ENCODE assay signal across 16 cellular contexts in the genomic region with DNA sequence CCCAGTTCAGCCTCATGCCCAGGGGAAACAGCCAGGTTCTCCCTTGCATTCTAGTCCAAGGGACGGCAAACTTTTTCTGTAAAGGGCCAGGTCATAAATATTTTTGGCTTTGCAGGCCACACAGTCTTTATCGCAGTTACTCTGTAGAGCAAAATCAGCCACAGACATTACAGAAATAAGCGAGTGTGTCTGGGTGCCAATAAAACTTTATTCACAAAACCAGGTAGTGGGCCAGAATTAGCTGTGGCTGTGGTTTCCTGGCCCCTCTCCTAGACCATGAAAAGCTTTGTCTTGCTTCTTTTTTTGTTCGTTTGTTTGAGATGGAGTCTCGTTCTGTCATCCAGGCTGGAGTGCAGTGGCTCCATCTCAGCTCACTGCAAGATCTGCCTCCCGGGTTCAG.
A peak's percentile ranks its signal among the peaks of the same experiment; 100 is the strongest.
DNase-seq lines count a peak whose midpoint lies in the region; ATAC-seq, FAIRE-seq and TF ChIP-seq lines count a peak whose summit lies in the region.
"Had no signal": no experiment of that assay in that cellular context is flagged by ENCODE, and none has a peak within 500 bp of the region (broad histone marks: within the 10 kb centered on the region; RNA-seq: fewer than 3 reads in every experiment).

No MANE protein-coding gene starts in this region.

- in situ Hi-C loops in K562 (cut with MboI), result no loop called here

- no peaks in the 10 kb centered on the region for H3F3A ChIP-seq in SK-N-SH (replicated peaks; ENCODE audit: insufficient read depth)

- H4K20me1 ChIP-seq in K562 (replicated peaks; ENCODE audit: control insufficient read depth, insufficient read depth, low read length), result peaks cover 4% of the 10 kb centered on the region
- peaks cover 8% of the 10 kb centered on the region; the same call in 1 of the 2 replicates for H4K20me1 ChIP-seq in SK-N-SH (ENCODE audit: insufficient read depth)

- H3K36me3 Mint-ChIP-seq in CD8-positive, alpha-beta T cell, result peaks cover 36% of the 10 kb centered on the region
- H3K36me3 Mint-ChIP-seq in nephron progenitor cell (ENCODE audit: low read depth), result peaks cover 26% of the 10 kb centered on the region
- peaks cover 7% of the 10 kb centered on the region for H3K36me3 Mint-ChIP-seq in natural killer cell treated with Interleukin-12 subunit alpha and Interleukin-12 subunit beta and Interleukin-15 and Interleukin-18, amount 100 ng/mL, for 72 hours
- H3K36me3 Mint-ChIP-seq in activated CD4-positive, alpha-beta T cell treated with anti-CD3 and anti-CD28 coated beads for 36 hours (ENCODE audit: low read depth), result peaks cover 13% of the 10 kb centered on the region

- no peaks in the 10 kb centered on the region for H3K9me1 ChIP-seq in K562 (ENCODE audit: control insufficient read depth, insufficient read depth, low read length)

- H3K36me3 ChIP-seq in CD8-positive, alpha-beta T cell (ENCODE audit: insufficient read depth, low read length), result no peaks in the 10 kb centered on the region
- peaks cover 10% of the 10 kb centered on the region; the same call in 2 of the 3 replicates for H3K36me3 ChIP-seq in K562 (ENCODE audit: control insufficient read depth, insufficient read depth, low read length)
- H3K36me3 ChIP-seq in stomach, result peaks cover 0 to 7% (median 4%) of the 10 kb centered on the region in 4 donors
- H3K36me3 ChIP-seq in SK-N-SH (replicated peaks in 1 of 2; ENCODE audit: control insufficient read depth in 1 of 2, insufficient read depth in 2 of 2, low read length in 1 of 2), result peaks cover 6 to 13% of the 10 kb centered on the region in 2 experiments
- H3K36me3 ChIP-seq: HAP-1 had no signal

- no peaks in the 10 kb centered on the region for H3K9me3 Mint-ChIP-seq in CD8-positive, alpha-beta T cell
- no peaks in the 10 kb centered on the region for H3K9me3 Mint-ChIP-seq in nephron progenitor cell
- no peaks in the 10 kb centered on the region for H3K9me3 Mint-ChIP-seq in natural killer cell treated with Interleukin-12 subunit alpha and Interleukin-12 subunit beta and Interleukin-15 and Interleukin-18, amount 100 ng/mL, for 72 hours
- no peaks in the 10 kb centered on the region for H3K9me3 Mint-ChIP-seq in activated CD4-positive, alpha-beta T cell treated with anti-CD3 and anti-CD28 coated beads for 36 hours (ENCODE audit: low read depth)

- no peak for FAIRE-seq in K562 (lab: Jason Lieb, UNC)
- FAIRE-seq: GM12891, GM19239 had no signal

- BruUV-seq in K562 (replicated peaks; lab: Mats Ljungman, UMichigan), result no TSS peak

- 79% methylated on average over 6 of the region's 6 CpGs for WGBS in K562 (ENCODE audit: insufficient coverage, low coverage, missing lambda C conversion rate)
- WGBS in stomach, 5 donors, result 95 to 98% (median 97%) methylated on average over 6 of the region's 6 CpGs
- WGBS in SK-N-SH (ENCODE audit: low lambda C conversion rate), result 93% methylated on average over 6 of the region's 6 CpGs

- no peaks in the 10 kb centered on the region for H3K4me1 Mint-ChIP-seq in CD8-positive, alpha-beta T cell (ENCODE audit: low read depth)
- peaks cover 32% of the 10 kb centered on the region for H3K4me1 Mint-ChIP-seq in nephron progenitor cell
- peaks cover 8 to 30% of the 10 kb centered on the region in 2 donors for H3K4me1 Mint-ChIP-seq in natural killer cell treated with Interleukin-12 subunit alpha and Interleukin-12 subunit beta and Interleukin-15 and Interleukin-18, amount 100 ng/mL, for 72 hours (ENCODE audit: low read depth in 2 of 2)
- H3K4me1 Mint-ChIP-seq in activated CD4-positive, alpha-beta T cell treated with anti-CD3 and anti-CD28 coated beads for 36 hours, result no peaks in the 10 kb centered on the region

- CTCF ChIA-PET in CD8-positive, alpha-beta T cell (lab: Charles Lee), result no interaction called here
- CTCF ChIA-PET in K562 (lab: Yijun Ruan, JAX; ENCODE audit: low intra/inter-chr PET ratio) (no interaction called here), SK-N-SH (lab: Yijun Ruan, JAX) (interaction anchor here (1.1 to 1.7 kb wide), 4 partner anchors 11 to 149 kb away, joined by 3 to 4 read pairs (median 3); no protein-coding TSS in a partner anchor)
- CTCF ChIA-PET in activated CD4-positive, alpha-beta T cell treated with anti-CD3 and anti-CD28 coated beads for 36 hours (lab: Charles Lee), result interaction anchor here (0.6 kb wide), 1 partner anchor 81 kb away, joined by 3 read pairs; no protein-coding TSS in a partner anchor

- no peak for TF ChIP-seq EP300 in K562 (IDR thresholded peaks at IDR 0.05; ENCODE audit: low read length)
- no peak for TF ChIP-seq EP300 in stomach (IDR thresholded peaks at IDR 0.05)
- no peak for TF ChIP-seq EP300 in SK-N-SH (IDR thresholded peaks at IDR 0.05; ENCODE audit: borderline replicate concordance in 1 of 2, low read depth in 1 of 2, low read length in 1 of 2)

- intact Hi-C loops in CD8-positive, alpha-beta T cell (cut with DNase I, micrococcal nuclease), result no loop called here
- intact Hi-C loops in K562 (cut with micrococcal nuclease) (no loop called here), stomach (cut with DNase I; ENCODE audit: low total_unique reads) (no loop called here)
- intact Hi-C loops in activated CD4-positive, alpha-beta T cell treated with anti-CD3 and anti-CD28 coated beads for 36 hours (cut with DNase I, micrococcal nuclease), result no loop called here

- no peaks in the 10 kb centered on the region for H3K27me3 ChIP-seq in CD8-positive, alpha-beta T cell (ENCODE audit: insufficient read depth, low read length)
- no peaks in the 10 kb centered on the region for H3K27me3 ChIP-seq in K562 (ENCODE audit: control insufficient read depth in 2 of 2, insufficient read depth in 2 of 2, low read length in 2 of 2)
- no peaks in the 10 kb centered on the region for H3K27me3 ChIP-seq in stomach
- H3K27me3 ChIP-seq in SK-N-SH (ENCODE audit: insufficient read depth), result no peaks in the 10 kb centered on the region
- H3K27me3 ChIP-seq: BE2C had no signal

- H2AFZ ChIP-seq in K562 (ENCODE audit: low read depth, low read length), result no peak overlapping the region
- no peak overlapping the region for H2AFZ ChIP-seq in SK-N-SH (ENCODE audit: low read depth)
- H2AFZ ChIP-seq: GM23248 had no signal

- no peaks in the 10 kb centered on the region for H3K9me2 ChIP-seq in SK-N-SH

- H3K9ac ChIP-seq in K562 (ENCODE audit: insufficient read depth in 1 of 2, low read depth in 2 of 2, low read length in 2 of 2), result no peak overlapping the region
- no peak overlapping the region for H3K9ac ChIP-seq in SK-N-SH
- H3K9ac ChIP-seq: GM23248 had no signal

- POLR2A ChIA-PET in CD8-positive, alpha-beta T cell (lab: Charles Lee), result no interaction called here
- POLR2A ChIA-PET in K562 (lab: Yijun Ruan, JAX) (interaction anchor here (1.3 kb wide), 1 partner anchor 10 kb away, joined by 4 read pairs; no protein-coding TSS in a partner anchor), SK-N-SH (lab: Yijun Ruan, JAX) (interaction anchor here (1.3 kb wide), 1 partner anchor 170 kb away, joined by 3 read pairs; no protein-coding TSS in a partner anchor)
- POLR2A ChIA-PET in activated CD4-positive, alpha-beta T cell treated with anti-CD3 and anti-CD28 coated beads for 36 hours (lab: Charles Lee), result no interaction called here

- H3K79me2 ChIP-seq in K562 (ENCODE audit: control insufficient read depth, insufficient read depth, low read length) (no peaks in the 10 kb centered on the region), SK-N-SH (ENCODE audit: insufficient read depth) (peaks cover under 1% of the 10 kb centered on the region; the same call in 1 of the 2 replicates)

- H3K4me2 ChIP-seq in K562 (ENCODE audit: insufficient read depth, low read length) (no peak overlapping the region), SK-N-SH (no peak overlapping the region)

- H3K27ac ChIP-seq in CD8-positive, alpha-beta T cell (ENCODE audit: low read depth, low read length), result no peak overlapping the region
- H3K27ac ChIP-seq in K562 (ENCODE audit: extremely low read depth, low read depth, low read length) (no peak overlapping the region), stomach (no peak overlapping the region), SK-N-SH (ENCODE audit: low read depth in 2 of 2, low read length in 1 of 2) (no peak overlapping the region; a peak in 1 of 4 replicates)
- H3K27ac ChIP-seq: C4-2B, GM23248 had no signal

- H3K4me1 ChIP-seq in CD8-positive, alpha-beta T cell (ENCODE audit: insufficient read depth, low read length), result no peaks in the 10 kb centered on the region
- H3K4me1 ChIP-seq in K562 (replicated peaks in 1 of 2; ENCODE audit: control insufficient read depth in 2 of 2, insufficient read depth in 2 of 2, low read length in 2 of 2), result peaks cover 0 to 7% of the 10 kb centered on the region in 2 experiments; a peak in 2 of 5 replicates
- H3K4me1 ChIP-seq in stomach, result no peaks in the 10 kb centered on the region
- peaks cover 0 to 74% of the 10 kb centered on the region in 2 experiments; a peak in 2 of 4 replicates for H3K4me1 ChIP-seq in SK-N-SH (ENCODE audit: control insufficient read depth in 1 of 2, insufficient read depth in 2 of 2, low read depth in 1 of 2, low read length in 1 of 2)
- H3K4me1 ChIP-seq: HAP-1 had no signal

- TF ChIP-seq CTCF in CD8-positive, alpha-beta T cell (IDR thresholded peaks at IDR 0.05), result no peak
- TF ChIP-seq CTCF in K562 (IDR thresholded peaks at IDR 0.05 in 2 of 3, conservative IDR thresholded peaks at IDR 0.05 in 1 of 3; ENCODE audit: insufficient read depth in 2 of 3, low read depth in 1 of 3, low read length in 3 of 3), result no peak
- TF ChIP-seq CTCF in nephron progenitor cell (IDR thresholded peaks at IDR 0.05), result no peak
- TF ChIP-seq CTCF in stomach (IDR thresholded peaks at IDR 0.05), result no peak
- TF ChIP-seq CTCF in SK-N-SH (IDR thresholded peaks at IDR 0.05), result no peak

- no peak for DNase-seq in CD8-positive, alpha-beta T cell
- DNase-seq in K562 (ENCODE audit: extremely low read depth in 1 of 4, low spot score in 3 of 4) (no peak), nephron progenitor cell (no peak), stomach (peak; percentile 2), SK-N-SH (no peak)
- no peak for DNase-seq in natural killer cell treated with Interleukin-12 subunit alpha and Interleukin-12 subunit beta and Interleukin-15 and Interleukin-18, amount 100 ng/mL, for 72 hours (ENCODE audit: low spot score)
- no peak for DNase-seq in activated CD4-positive, alpha-beta T cell treated with anti-CD3 and anti-CD28 coated beads for 36 hours
- DNase-seq: BE2C; Calu3; CD4-positive, alpha-beta memory T cell; DMS79 treated with DMSO at 0.1 percent for 48 hours; GM23248 had no signal

- TF ChIP-seq POLR2A in K562 (conservative IDR thresholded peaks at IDR 0.05) (no peak), stomach (IDR thresholded peaks at IDR 0.05) (no peak)

- H3K27me3 Mint-ChIP-seq in CD8-positive, alpha-beta T cell (ENCODE audit: low read depth), result no peaks in the 10 kb centered on the region
- H3K27me3 Mint-ChIP-seq in nephron progenitor cell (ENCODE audit: low read depth, poor library complexity), result no peaks in the 10 kb centered on the region
- no peaks in the 10 kb centered on the region for H3K27me3 Mint-ChIP-seq in natural killer cell treated with Interleukin-12 subunit alpha and Interleukin-12 subunit beta and Interleukin-15 and Interleukin-18, amount 100 ng/mL, for 72 hours
- no peaks in the 10 kb centered on the region for H3K27me3 Mint-ChIP-seq in activated CD4-positive, alpha-beta T cell treated with anti-CD3 and anti-CD28 coated beads for 36 hours
- H3K27me3 Mint-ChIP-seq: CD4-positive, alpha-beta memory T cell had no signal

- peak overlapping the region; percentile 45 for H3K27ac Mint-ChIP-seq in CD8-positive, alpha-beta T cell
- H3K27ac Mint-ChIP-seq in nephron progenitor cell, result peak overlapping the region; percentile 44
- no peak overlapping the region for H3K27ac Mint-ChIP-seq in natural killer cell treated with Interleukin-12 subunit alpha and Interleukin-12 subunit beta and Interleukin-15 and Interleukin-18, amount 100 ng/mL, for 72 hours
- H3K27ac Mint-ChIP-seq in activated CD4-positive, alpha-beta T cell treated with anti-CD3 and anti-CD28 coated beads for 36 hours, result no peak overlapping the region

- H3K4me3 Mint-ChIP-seq in CD8-positive, alpha-beta T cell, result no peak overlapping the region
- no peak overlapping the region for H3K4me3 Mint-ChIP-seq in nephron progenitor cell
- no peak overlapping the region for H3K4me3 Mint-ChIP-seq in natural killer cell treated with Interleukin-12 subunit alpha and Interleukin-12 subunit beta and Interleukin-15 and Interleukin-18, amount 100 ng/mL, for 72 hours
- H3K4me3 Mint-ChIP-seq in activated CD4-positive, alpha-beta T cell treated with anti-CD3 and anti-CD28 coated beads for 36 hours, result no peak overlapping the region

- ATAC-seq in CD8-positive, alpha-beta T cell, result no peak
- no peak for ATAC-seq in K562
- ATAC-seq in natural killer cell treated with Interleukin-12 subunit alpha and Interleukin-12 subunit beta and Interleukin-15 and Interleukin-18, amount 100 ng/mL, for 72 hours, result no peak
- no peak for ATAC-seq in activated CD4-positive, alpha-beta T cell treated with anti-CD3 and anti-CD28 coated beads for 36 hours

- TF ChIP-seq RAD21 in K562 (CRISPR knock-in tag; conservative IDR thresholded peaks at IDR 0.05 in 1 of 2, IDR thresholded peaks at IDR 0.05 in 1 of 2) (no peak), SK-N-SH (IDR thresholded peaks at IDR 0.05; ENCODE audit: low read length) (no peak)

- no peaks in the 10 kb centered on the region for H3K9me3 ChIP-seq in CD8-positive, alpha-beta T cell (ENCODE audit: low read length)
- H3K9me3 ChIP-seq in K562 (replicated peaks; ENCODE audit: control insufficient read depth, insufficient read depth, low read depth, low read length) (no peaks in the 10 kb centered on the region), stomach (no peaks in the 10 kb centered on the region), SK-N-SH (no peaks in the 10 kb centered on the region)
- H3K9me3 ChIP-seq: BE2C, HAP-1 had no signal

- no peak overlapping the region for H3K4me3 ChIP-seq in CD8-positive, alpha-beta T cell (ENCODE audit: low read depth, low read length)
- no peak overlapping the region for H3K4me3 ChIP-seq in K562
- H3K4me3 ChIP-seq in stomach, result no peak overlapping the region
- H3K4me3 ChIP-seq in SK-N-SH (ENCODE audit: low read depth in 2 of 2, low read length in 1 of 2), result no peak overlapping the region
- H3K4me3 ChIP-seq: GM23248, HAP-1 had no signal

Comparison
In these comparisons a context has a peak if more than half of its experiments do, and no peak if none do; other contexts are left out.
1. H3K27ac Mint-ChIP-seq: peak in CD8-positive, alpha-beta T cell (single experiment) and nephron progenitor cell (single experiment); none in natural killer cell treated with Interleukin-12 subunit alpha and Interleukin-12 subunit beta and Interleukin-15 and Interleukin-18, amount 100 ng/mL, for 72 hours (0 of 2) and activated CD4-positive, alpha-beta T cell treated with anti-CD3 and anti-CD28 coated beads for 36 hours (single experiment).
2. CTCF ChIA-PET loops: an anchor here in activated CD4-positive, alpha-beta T cell treated with anti-CD3 and anti-CD28 coated beads for 36 hours (0.6 kb wide) and SK-N-SH (1.1 to 1.7 kb wide); none called in CD8-positive, alpha-beta T cell and K562.
3. POLR2A ChIA-PET loops: an anchor here in K562 (1.3 kb wide) and SK-N-SH (1.3 kb wide); none called in CD8-positive, alpha-beta T cell and activated CD4-positive, alpha-beta T cell treated with anti-CD3 and anti-CD28 coated beads for 36 hours.